In genomic region chr4:21470531-21470930, GRCh38 we compare ENCODE assay signal across 11 cellular contexts.
DNase-seq lines count a peak whose midpoint lies in the region; ATAC-seq and TF ChIP-seq lines count a peak whose summit lies in the region.
"Had no signal": no experiment of that assay in that cellular context is flagged by ENCODE, and none has a peak within 500 bp of the region (broad histone marks: within the 10 kb centered on the region; RNA-seq: fewer than 3 reads in every experiment).

No MANE protein-coding gene starts in this region.

- H3K27ac ChIP-seq in SK-N-SH (ENCODE audit: low read depth in 2 of 2, low read length in 1 of 2): peak overlapping the region in 1 of 2 experiments; percentile 72; a peak in 2 of 4 replicates
- H3K27ac ChIP-seq: spleen had no signal

- no peak overlapping the region for H3K4me3 Mint-ChIP-seq in activated T-cell treated with anti-CD3 and anti-CD28 coated beads, Interleukin-2, amount 50 U/mL, for 72 hours
- no peak overlapping the region for H3K4me3 Mint-ChIP-seq in WTC11
- H3K4me3 Mint-ChIP-seq: memory B cell had no signal

- H3K4me1 ChIP-seq in SK-N-SH (ENCODE audit: control insufficient read depth in 1 of 2, insufficient read depth in 2 of 2, low read depth in 1 of 2, low read length in 1 of 2): peaks cover 0 to 16% of the 10 kb centered on the region in 2 experiments; a peak in 2 of 4 replicates
- H3K4me1 ChIP-seq: spleen had no signal

- in situ Hi-C loops in Caki2 (cut with HindIII; ENCODE audit: low pct_unique_long_range_greater_than_20kb, low sequenced_read_pairs): no loop called here

- H3K27ac Mint-ChIP-seq in activated T-cell treated with anti-CD3 and anti-CD28 coated beads, Interleukin-2, amount 50 U/mL, for 72 hours: no peak overlapping the region
- H3K27ac Mint-ChIP-seq in WTC11: no peak overlapping the region
- H3K27ac Mint-ChIP-seq: memory B cell had no signal

- H3K79me2 ChIP-seq in SK-N-SH (ENCODE audit: insufficient read depth): no peaks in the 10 kb centered on the region

- no peaks in the 10 kb centered on the region for H3K36me3 ChIP-seq in SK-N-SH (replicated peaks in 1 of 2; ENCODE audit: control insufficient read depth in 1 of 2, insufficient read depth in 2 of 2, low read length in 1 of 2)
- H3K36me3 ChIP-seq: spleen had no signal

- TF ChIP-seq RAD21 in SK-N-SH (IDR thresholded peaks at IDR 0.05; ENCODE audit: low read length): no peak; the same call in 1 of the 2 replicates

- H4K20me1 ChIP-seq in SK-N-SH (ENCODE audit: insufficient read depth): no peaks in the 10 kb centered on the region

- H3K4me3 ChIP-seq in SK-N-SH (ENCODE audit: low read depth in 2 of 2, low read length in 1 of 2): no peak overlapping the region
- H3K4me3 ChIP-seq: spleen had no signal

- H3F3A ChIP-seq in SK-N-SH (replicated peaks; ENCODE audit: insufficient read depth): no peaks in the 10 kb centered on the region

- no peaks in the 10 kb centered on the region for H3K4me1 Mint-ChIP-seq in activated T-cell treated with anti-CD3 and anti-CD28 coated beads, Interleukin-2, amount 50 U/mL, for 72 hours (ENCODE audit: low read depth)
- H3K4me1 Mint-ChIP-seq in WTC11: no peaks in the 10 kb centered on the region
- H3K4me1 Mint-ChIP-seq: memory B cell had no signal

- POLR2A ChIA-PET in SK-N-SH (lab: Yijun Ruan, JAX) (no interaction called here), WTC11 (lab: Charles Lee) (no interaction called here)

- CTCF ChIA-PET in SK-N-SH (lab: Yijun Ruan, JAX) (interaction anchor here (0.6 to 6.2 kb wide), 23 partner anchors 9 to 715 kb away, joined by 3 to 80 read pairs (median 4); no protein-coding TSS in a partner anchor), WTC11 (lab: Charles Lee) (interaction anchor here (0.8 to 1.9 kb wide), 3 partner anchors 16 to 697 kb away, joined by 3 to 13 read pairs (median 4); no protein-coding TSS in a partner anchor)

- TF ChIP-seq EP300 in SK-N-SH (IDR thresholded peaks at IDR 0.05; ENCODE audit: borderline replicate concordance in 1 of 2, low read depth in 1 of 2, low read length in 1 of 2): no peak

- H3K9me2 ChIP-seq in SK-N-SH: no peaks in the 10 kb centered on the region

- H3K27me3 Mint-ChIP-seq in activated T-cell treated with anti-CD3 and anti-CD28 coated beads, Interleukin-2, amount 50 U/mL, for 72 hours (ENCODE audit: low read depth): no peaks in the 10 kb centered on the region
- H3K27me3 Mint-ChIP-seq in WTC11 (ENCODE audit: low read depth): no peaks in the 10 kb centered on the region
- H3K27me3 Mint-ChIP-seq: memory B cell had no signal

- WGBS in SK-N-SH (ENCODE audit: low lambda C conversion rate): 0% methylated on average over 1 of the region's 1 CpG

- DNase-seq in Caki2 (ENCODE audit: low read depth) (peak; percentile 12), NCI-H1092 (lab: John Stamatoyannopoulos, UW) (peak; percentile 66), SK-N-SH (peak; percentile 14), glomerular visceral epithelial cell (ENCODE audit: extremely low spot score) (peak; percentile 87), iPS-NIHi7 (ENCODE audit: extremely low spot score) (no peak), WTC11 (ENCODE audit: low spot score) (no peak)
- no peak for DNase-seq in activated T-cell treated with anti-CD3 and anti-CD28 coated beads, Interleukin-2, amount 50 U/mL, for 72 hours
- DNase-seq: NCI-H1436, spleen had no signal

- no peaks in the 10 kb centered on the region for H3K9me3 ChIP-seq in SK-N-SH
- H3K9me3 ChIP-seq: spleen had no signal

- no peak for ATAC-seq in activated T-cell treated with anti-CD3 and anti-CD28 coated beads, Interleukin-2, amount 50 U/mL, for 72 hours (replicated peaks in 1 of 2)
- ATAC-seq in GM21619 (IDR thresholded peaks at IDR 0.05; ENCODE audit: unreplicated experiment) (no peak), WTC11 (no peak)

- no peaks in the 10 kb centered on the region for H3K9me3 Mint-ChIP-seq in activated T-cell treated with anti-CD3 and anti-CD28 coated beads, Interleukin-2, amount 50 U/mL, for 72 hours
- H3K9me3 Mint-ChIP-seq in WTC11: no peaks in the 10 kb centered on the region

- H3K36me3 Mint-ChIP-seq in activated T-cell treated with anti-CD3 and anti-CD28 coated beads, Interleukin-2, amount 50 U/mL, for 72 hours (ENCODE audit: insufficient read depth in 2 of 2): no peaks in the 10 kb centered on the region
- H3K36me3 Mint-ChIP-seq in WTC11: no peaks in the 10 kb centered on the region
- H3K36me3 Mint-ChIP-seq: memory B cell had no signal

- TF ChIP-seq CTCF in SK-N-SH (IDR thresholded peaks at IDR 0.05): no peak
- no peak for TF ChIP-seq CTCF in WTC11 (IDR thresholded peaks at IDR 0.05)

- H3K9ac ChIP-seq in SK-N-SH: no peak overlapping the region

- no peaks in the 10 kb centered on the region for H3K27me3 ChIP-seq in SK-N-SH (ENCODE audit: insufficient read depth)
- H3K27me3 ChIP-seq: spleen had no signal

- H3K4me2 ChIP-seq in SK-N-SH: 0 out of 2 replicates have a peak overlapping the region, but pooled peaks have one; percentile 16

- no peak overlapping the region for H2AFZ ChIP-seq in SK-N-SH (ENCODE audit: low read depth)

TF ChIP-seq in SK-N-SH, 30 proteins besides CTCF, POLR2A, EP300 and RAD21:
- no peak for TF ChIP-seq ELF1 (IDR thresholded peaks at IDR 0.05)
- peak; percentile 45 for TF ChIP-seq TCF12 (IDR thresholded peaks at IDR 0.05)
- TF ChIP-seq CHD2 (IDR thresholded peaks at IDR 0.05; ENCODE audit: low read length, partially characterized antibody): peak; percentile 26
TF ChIP-seq in SK-N-SH: peak in this region for 2.

TF ChIP-seq in WTC11, 78 proteins besides CTCF, POLR2A, EP300 and RAD21:
- TF ChIP-seq EMX1 (CRISPR knock-in tag; IDR thresholded peaks at IDR 0.05) (no peak), HMGA2 (CRISPR knock-in tag; IDR thresholded peaks at IDR 0.05) (no peak), ZNF219 (CRISPR knock-in tag; IDR thresholded peaks at IDR 0.05; ENCODE audit: borderline replicate concordance) (no peak), TEAD1 (CRISPR knock-in tag; IDR thresholded peaks at IDR 0.05) (no peak), ETV6 (CRISPR knock-in tag; IDR thresholded peaks at IDR 0.05) (no peak), ZNF425 (CRISPR knock-in tag; conservative IDR thresholded peaks at IDR 0.05) (no peak), NR1H2 (CRISPR knock-in tag; IDR thresholded peaks at IDR 0.05) (no peak)
TF ChIP-seq in WTC11: peak in this region for 0.

Comparison
In these comparisons a context has a peak if more than half of its experiments do, and no peak if none do; other contexts are left out.
1. DNase-seq: peak in Caki2 (single experiment), NCI-H1092 (single experiment), SK-N-SH (single experiment) and glomerular visceral epithelial cell (single experiment); none in activated T-cell treated with anti-CD3 and anti-CD28 coated beads, Interleukin-2, amount 50 U/mL, for 72 hours (0 of 2), iPS-NIHi7 (single experiment) and WTC11 (single experiment).